In the genomic region with DNA sequence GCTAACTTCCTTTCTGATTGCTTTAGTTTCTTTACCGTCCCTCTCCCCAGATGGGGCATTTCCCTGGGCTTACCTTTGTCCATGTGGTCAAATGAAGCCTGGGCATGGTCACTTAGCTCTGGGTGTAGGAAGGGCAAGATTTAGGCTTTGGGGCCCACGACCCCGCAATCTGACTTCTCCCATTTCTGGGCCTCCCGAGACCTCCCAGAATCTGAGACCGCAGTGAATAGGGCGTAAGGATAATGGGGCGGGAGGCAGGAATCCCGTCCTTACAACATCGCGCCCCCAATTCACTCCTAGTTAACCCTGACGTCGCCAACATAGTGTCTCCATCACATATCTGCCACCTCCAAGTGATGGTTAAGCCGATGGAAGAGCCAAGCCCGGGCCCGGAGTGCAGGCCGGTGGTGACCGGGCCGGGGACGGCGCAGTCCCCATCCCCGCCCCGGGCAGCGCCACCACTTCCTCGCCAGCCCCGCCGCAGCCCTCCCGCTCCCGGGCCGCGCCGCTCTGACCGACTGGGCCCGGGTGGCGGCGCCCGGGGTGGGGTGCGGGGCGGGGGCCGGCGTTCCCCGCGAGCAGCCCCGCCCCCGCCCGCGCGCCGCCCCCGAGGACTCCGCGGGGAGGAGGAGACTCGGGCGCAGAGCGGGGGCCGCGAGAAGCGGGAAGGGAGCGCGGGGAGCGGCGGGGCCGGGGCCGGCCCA, we compare ENCODE assay signal across 8 cellular contexts. TPM values are rescaled to one million over a fixed set of nuclear protein-coding genes. Genes with fewer than 3 reads are reported as not detected.
DNase-seq lines count a peak whose midpoint lies in the region; TF ChIP-seq lines count a peak whose summit lies in the region.

Gene RHBDL3, plus strand, starts transcription at position 641 of the 704 bp plus-strand sequence. CDS start 358 bp downstream, outside the sequence.

- POLR2A ChIA-PET in BJ (lab: Charles Lee) = no interaction called here
- POLR2A ChIA-PET in HEK293 (lab: Yijun Ruan, JAX) = no interaction called here

- H3K27ac ChIP-seq in HEK293 (ENCODE audit: extremely low read depth, low read depth, low read length) (peak within 1 kb of the TSS; percentile 54; the same call in 1 of the 2 replicates), adrenal gland (peak within 1 kb of the TSS in 2 of 5 donors; percentile 41 to 64), spleen (no peak within 1 kb of the TSS)

- TF ChIP-seq POLR2A in adrenal gland (IDR thresholded peaks at IDR 0.05) (no peak), spleen (IDR thresholded peaks at IDR 0.05) (no peak)

- H3K9me3 ChIP-seq in HEK293 (ENCODE audit: control insufficient read depth, insufficient read depth, low read depth, low read length) (no peaks in the 10 kb centered on the region), adrenal gland (replicated peaks in 1 of 3) (no peaks in the 10 kb centered on the region), spleen (no peaks in the 10 kb centered on the region)

- peak within 1 kb of the TSS; percentile 25 for H3K4me3 ChIP-seq in BJ (ENCODE audit: low read depth, low read length)
- peak within 1 kb of the TSS; percentile 61 for H3K4me3 ChIP-seq in HEK293 (ENCODE audit: low read depth, low read length)
- peak within 1 kb of the TSS in 3 of 4 donors; percentile 34 to 83 (median 67) for H3K4me3 ChIP-seq in adrenal gland
- peak within 1 kb of the TSS; percentile 55 for H3K4me3 ChIP-seq in iPS-11a (ENCODE audit: low read depth, low read length)
- H3K4me3 ChIP-seq in spleen = peak within 1 kb of the TSS; percentile 50 to 83 (median 62)

- no peak for DNase-seq in BJ (ENCODE audit: low read depth)
- DNase-seq in adrenal gland = peak in 3 of 7 donors; percentile 27 to 52 (median 48)
- no peak for DNase-seq in spleen
- DNase-seq in DMS79 treated with DMSO at 0.1 percent for 48 hours (lab: John Stamatoyannopoulos, UW) = no peak
- no peak for DNase-seq in hepatic stellate cell (ENCODE audit: low spot score)
- DNase-seq in NCI-H524 treated with DMSO at 0.1 percent for 48 hours (lab: John Stamatoyannopoulos, UW) = no peak

- H3K36me3 ChIP-seq in BJ (ENCODE audit: control insufficient read depth, insufficient read depth, low read length) (no peaks in the 10 kb centered on the region), HEK293 (ENCODE audit: control insufficient read depth in 2 of 2, insufficient read depth in 1 of 2, low read length in 2 of 2) (no peaks in the 10 kb centered on the region), adrenal gland (replicated peaks in 1 of 2) (no peaks in the 10 kb centered on the region), spleen (no peaks in the 10 kb centered on the region)

- WGBS in adrenal gland, 4 donors = 7 to 24% (median 11%) methylated on average over 12 to 59 of the region's 63 CpGs
- WGBS in spleen, 5 donors = 4 to 10% (median 8%) methylated on average over 25 to 63 of the region's 63 CpGs

- H3K4me1 ChIP-seq in HEK293 (ENCODE audit: control insufficient read depth, insufficient read depth, low read length) (peaks cover 18% of the 10 kb centered on the region), adrenal gland (replicated peaks in 1 of 2) (peaks cover 6 to 18% of the 10 kb centered on the region in 2 donors), spleen (peaks cover 7 to 32% (median 26%) of the 10 kb centered on the region in 6 donors)

- CTCF ChIA-PET in BJ (lab: Yijun Ruan, JAX) (interaction anchor here (0.7 to 1.1 kb wide), 2 partner anchors 11 to 35 kb away, joined by 3 read pairs; no protein-coding TSS in a partner anchor), HEK293 (lab: Yijun Ruan, JAX) (no interaction called here)

- H3K27me3 ChIP-seq in BJ (ENCODE audit: control insufficient read depth, insufficient read depth, low read length) (peaks cover 52% of the 10 kb centered on the region), adrenal gland (no peaks in the 10 kb centered on the region), spleen (replicated peaks in 1 of 7) (peaks cover 6 to 88% (median 36%) of the 10 kb centered on the region in 7 donors)

- intact Hi-C loops in adrenal gland (cut with DNase I) (no loop called here), spleen (cut with DNase I; ENCODE audit: low total_unique reads) (no loop called here)

- no peak for TF ChIP-seq CTCF in BJ (IDR thresholded peaks at IDR 0.05; ENCODE audit: insufficient read depth, low read depth, low read length)
- peak; percentile 14; the same call in 1 of the 2 replicates for TF ChIP-seq CTCF in HEK293 (tag by site-specific recombination; IDR thresholded peaks at IDR 0.05)
- TF ChIP-seq CTCF in adrenal gland (IDR thresholded peaks at IDR 0.05) = no peak
- TF ChIP-seq CTCF in spleen (IDR thresholded peaks at IDR 0.05 in 8 of 11, conservative IDR thresholded peaks at IDR 0.05 in 3 of 11) = no peak

TF ChIP-seq in HEK293, 187 proteins besides CTCF, POLR2A, EP300 and RAD21 (continues in another document):
- TF ChIP-seq ZBTB8A (tag by site-specific recombination; IDR thresholded peaks at IDR 0.05) (peak; percentile 69), ZEB2 (tag by site-specific recombination; IDR thresholded peaks at IDR 0.05) (peak; percentile 29; the same call in 1 of the 2 replicates), ZNF76 (tag by site-specific recombination; IDR thresholded peaks at IDR 0.05; ENCODE audit: borderline replicate concordance, low read depth) (0 out of 2 replicates have a peak, but pooled peaks have one; percentile 28), ZNF133 (tag by site-specific recombination; IDR thresholded peaks at IDR 0.05) (no peak), ZNF112 (tag by site-specific recombination; IDR thresholded peaks at IDR 0.05) (no peak), ZBTB26 (tag by site-specific recombination; optimal IDR thresholded peaks at IDR 0.05) (peak; percentile 34), ZNF341 (tag by site-specific recombination; IDR thresholded peaks at IDR 0.05; ENCODE audit: low read depth) (peak; percentile 90), ZSCAN16 (tag by site-specific recombination; IDR thresholded peaks at IDR 0.05) (no peak)
- TF ChIP-seq, protein P1, sequence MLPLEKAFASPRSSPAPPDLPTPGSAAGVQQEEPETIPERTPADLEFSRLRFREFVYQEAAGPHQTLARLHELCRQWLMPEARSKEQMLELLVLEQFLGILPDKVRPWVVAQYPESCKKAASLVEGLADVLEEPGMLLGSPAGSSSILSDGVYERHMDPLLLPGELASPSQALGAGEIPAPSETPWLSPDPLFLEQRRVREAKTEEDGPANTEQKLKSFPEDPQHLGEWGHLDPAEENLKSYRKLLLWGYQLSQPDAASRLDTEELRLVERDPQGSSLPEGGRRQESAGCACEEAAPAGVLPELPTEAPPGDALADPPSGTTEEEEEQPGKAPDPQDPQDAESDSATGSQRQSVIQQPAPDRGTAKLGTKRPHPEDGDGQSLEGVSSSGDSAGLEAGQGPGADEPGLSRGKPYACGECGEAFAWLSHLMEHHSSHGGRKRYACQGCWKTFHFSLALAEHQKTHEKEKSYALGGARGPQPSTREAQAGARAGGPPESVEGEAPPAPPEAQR (tag by site-specific recombination; IDR thresholded peaks at IDR 0.05) = no peak
- TF ChIP-seq, protein P2, sequence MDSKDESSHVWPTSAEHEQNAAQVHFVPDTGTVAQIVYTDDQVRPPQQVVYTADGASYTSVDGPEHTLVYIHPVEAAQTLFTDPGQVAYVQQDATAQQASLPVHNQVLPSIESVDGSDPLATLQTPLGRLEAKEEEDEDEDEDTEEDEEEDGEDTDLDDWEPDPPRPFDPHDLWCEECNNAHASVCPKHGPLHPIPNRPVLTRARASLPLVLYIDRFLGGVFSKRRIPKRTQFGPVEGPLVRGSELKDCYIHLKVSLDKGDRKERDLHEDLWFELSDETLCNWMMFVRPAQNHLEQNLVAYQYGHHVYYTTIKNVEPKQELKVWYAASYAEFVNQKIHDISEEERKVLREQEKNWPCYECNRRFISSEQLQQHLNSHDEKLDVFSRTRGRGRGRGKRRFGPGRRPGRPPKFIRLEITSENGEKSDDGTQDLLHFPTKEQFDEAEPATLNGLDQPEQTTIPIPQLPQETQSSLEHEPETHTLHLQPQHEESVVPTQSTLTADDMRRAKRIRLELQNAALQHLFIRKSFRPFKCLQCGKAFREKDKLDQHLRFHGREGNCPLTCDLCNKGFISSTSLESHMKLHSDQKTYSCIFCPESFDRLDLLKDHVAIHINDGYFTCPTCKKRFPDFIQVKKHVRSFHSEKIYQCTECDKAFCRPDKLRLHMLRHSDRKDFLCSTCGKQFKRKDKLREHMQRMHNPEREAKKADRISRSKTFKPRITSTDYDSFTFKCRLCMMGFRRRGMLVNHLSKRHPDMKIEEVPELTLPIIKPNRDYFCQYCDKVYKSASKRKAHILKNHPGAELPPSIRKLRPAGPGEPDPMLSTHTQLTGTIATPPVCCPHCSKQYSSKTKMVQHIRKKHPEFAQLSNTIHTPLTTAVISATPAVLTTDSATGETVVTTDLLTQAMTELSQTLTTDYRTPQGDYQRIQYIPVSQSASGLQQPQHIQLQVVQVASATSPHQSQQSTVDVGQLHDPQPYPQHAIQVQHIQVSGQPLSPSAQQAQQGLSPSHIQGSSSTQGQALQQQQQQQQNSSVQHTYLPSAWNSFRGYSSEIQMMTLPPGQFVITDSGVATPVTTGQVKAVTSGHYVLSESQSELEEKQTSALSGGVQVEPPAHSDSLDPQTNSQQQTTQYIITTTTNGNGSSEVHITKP (tag by site-specific recombination; IDR thresholded peaks at IDR 0.05) = peak; percentile 18; the same call in 1 of the 2 replicates

RNA-seq across cellular contexts. Expression of gene RHBDL3, which starts in this region (rescaled TPM):
- polyA plus RNA-seq in BJ (2011; rRNA removed) = 0.01 and 0.04 TPM in 2 replicates
- polyA minus RNA-seq in BJ (2011; rRNA and poly(A)+ RNA removed) = 0.28 TPM in 1 of 2 replicates, not detected in the other
- total RNA-seq in adrenal gland = 10 to 100 TPM in 1 of 8 donors, 1 to 10 TPM in 7; 1.7 to 10.2 (median 5.1) TPM
- 1 to 10 TPM; 4.9 to 9.3 (median 5.3) TPM for polyA plus RNA-seq in adrenal gland
- total RNA-seq in spleen = under 1 TPM in 5 of 7 donors, not detected in 2; 0.07 to 0.72 (median 0.32) TPM
- polyA plus RNA-seq in spleen = under 1 TPM in 2 of 3 donors, not detected in 1; 0.06 TPM
